19 cellular contexts compared by ENCODE assay signal in genomic region chr5:142070734-142071133, GRCh38.
"Had no signal": no experiment of that assay in that cellular context is flagged by ENCODE, and none has a peak within 500 bp of the region (broad histone marks: within the 10 kb centered on the region; RNA-seq: fewer than 3 reads in every experiment).

No MANE protein-coding gene starts in this region.

- H3K9me3 Mint-ChIP-seq: natural killer cell; stimulated activated naive CD8-positive, alpha-beta T cell treated with anti-CD3 and anti-CD28 coated beads, Interleukin-15, Interleukin-2, amounts not matched to agents 100 ng/mL and 50 ng/mL, for 24 hours; type B pancreatic cell had no signal

- H3K4me1 Mint-ChIP-seq: mesothelial cell of epicardium, naive B cell, natural killer cell had no signal

- ATAC-seq: natural killer cell; right lobe of liver; stimulated activated naive B cell treated with anti-CD40 and anti-IgM and Interleukin-4, amounts not matched to agents 10 μg/mL and 1 μg/mL and 100 μg/mL, for 72 hours had no signal

- H3K36me3 Mint-ChIP-seq: naive B cell, natural killer cell, type B pancreatic cell had no signal

- H3K27me3 Mint-ChIP-seq: stimulated activated naive CD8-positive, alpha-beta T cell treated with anti-CD3 and anti-CD28 coated beads, Interleukin-15, Interleukin-2, amounts not matched to agents 100 ng/mL and 50 ng/mL, for 24 hours had no signal

- DNase-seq: islet precursor cell; left ventricle myocardium inferior; mesendoderm; naive B cell; natural killer cell; nephron progenitor cell; occipital lobe; right lobe of liver; stimulated activated CD4-positive, alpha-beta T cell treated with anti-CD3 and anti-CD28 coated beads, Interleukin-1b, Interleukin-23, amount 100 ng/mL, for 48 hours; stimulated activated CD4-positive, alpha-beta T cell treated with anti-CD3 and anti-CD28 coated beads, Interleukin-2, amount 100 ng/mL, for 48 hours; stimulated activated CD4-positive, alpha-beta T cell treated with anti-CD3 and anti-CD28 coated beads, Interleukin-4, amount 100 ng/mL, for 4 hours; stimulated activated CD8-positive, alpha-beta memory T cell treated with anti-CD3 and anti-CD28 coated beads, Interleukin-4, amount 100 ng/mL, for 48 hours; stimulated activated naive B cell treated with anti-CD40 and anti-IgM and Interleukin-4, amounts not matched to agents 10 μg/mL and 1 μg/mL and 100 μg/mL, for 72 hours; substantia nigra; uterus had no signal

- H3K27ac Mint-ChIP-seq: mesothelial cell of epicardium; naive B cell; natural killer cell; nephron progenitor cell; neural progenitor cell; stimulated activated naive B cell treated with anti-CD40 and anti-IgM and Interleukin-4, amounts not matched to agents 10 μg/mL and 1 μg/mL and 100 μg/mL, for 72 hours; stimulated activated naive CD8-positive, alpha-beta T cell treated with anti-CD3 and anti-CD28 coated beads, Interleukin-15, Interleukin-2, amounts not matched to agents 100 ng/mL and 50 ng/mL, for 24 hours; type B pancreatic cell had no signal

- H3K4me3 Mint-ChIP-seq: mesothelial cell of epicardium; naive B cell; natural killer cell; nephron progenitor cell; neural progenitor cell; stimulated activated naive B cell treated with anti-CD40 and anti-IgM and Interleukin-4, amounts not matched to agents 10 μg/mL and 1 μg/mL and 100 μg/mL, for 72 hours; stimulated activated naive CD8-positive, alpha-beta T cell treated with anti-CD3 and anti-CD28 coated beads, Interleukin-15, Interleukin-2, amounts not matched to agents 100 ng/mL and 50 ng/mL, for 24 hours; type B pancreatic cell had no signal
